Comparison of ENCODE assay signal across 22 cellular contexts in genomic region chr6:968791-969190, GRCh38.
"Had no signal": no experiment of that assay in that cellular context is flagged by ENCODE, and none has a peak within 500 bp of the region (broad histone marks: within the 10 kb centered on the region; RNA-seq: fewer than 3 reads in every experiment).

No MANE protein-coding gene starts in this region.

- H3K27me3 Mint-ChIP-seq: IgD-negative memory B cell had no signal

- H3K4me3 ChIP-seq: K562, SJSA1, SK-N-MC had no signal

- H3K36me3 Mint-ChIP-seq: IgD-negative memory B cell had no signal

- ATAC-seq: K562 had no signal

- DNase-seq: Kasumi-1, MM.1S, NCI-H1092 treated with DMSO at 0.1 percent for 48 hours, NCI-H1436, NCI-H1694, NCI-H187 treated with DMSO at 0.1 percent for 48 hours, NCI-H2029 treated with DMSO at 0.1 percent for 48 hours, NCI-H2171 treated with DMSO at 0.1 percent for 48 hours, NCI-H2227 treated with DMSO at 0.1 percent for 48 hours, NCI-H510A, NCI-H524 treated with DMSO at 0.1 percent for 48 hours, NCI-H69, NCI-H774, Right ventricle myocardium superior, RPMI8226, SIG-M5 had no signal

- H3K36me3 ChIP-seq: SJSA1 had no signal

- H3K4me1 Mint-ChIP-seq: IgD-negative memory B cell had no signal

- H3K27me3 ChIP-seq: SJSA1 had no signal

- H3K27ac Mint-ChIP-seq: IgD-negative memory B cell had no signal

- H3K4me3 Mint-ChIP-seq: IgD-negative memory B cell had no signal

- H3K27ac ChIP-seq: HL-60, KMS-11, SJSA1, SK-N-MC had no signal
